8 cellular contexts compared by ENCODE assay signal in genomic region chr5:95620870-95621838, GRCh38. TPM values are rescaled to one million over a fixed set of nuclear protein-coding genes. Genes with fewer than 3 reads are reported as not detected.
DNase-seq lines count a peak whose midpoint lies in the region; ATAC-seq, FAIRE-seq and TF ChIP-seq lines count a peak whose summit lies in the region.

No MANE protein-coding gene starts in this region.

- H3K79me2 ChIP-seq in GM12878 (ENCODE audit: control insufficient read depth, insufficient read depth, low read length): peaks cover 3% of the 10 kb centered on the region; the same call in 1 of the 2 replicates

- no peak for TF ChIP-seq RAD21 in GM12878 (IDR thresholded peaks at IDR 0.05; ENCODE audit: insufficient read depth, low read depth, low read length)

- SMC1A ChIA-PET in GM12878 (lab: Charles Lee; ENCODE audit: uncharacterized antibody, unreplicated experiment): interaction anchor here (0.9 to 2.7 kb wide), 3 partner anchors 10 to 22 kb away, joined by 3 to 14 read pairs (median 6); no protein-coding TSS in a partner anchor

- peaks cover 19% of the 10 kb centered on the region for H3K4me1 ChIP-seq in GM12878 (ENCODE audit: control insufficient read depth, insufficient read depth, low read length)

- WGBS in GM12878 (ENCODE audit: insufficient coverage, insufficient replicate concordance, low lambda C conversion rate, missing lambda C conversion rate): 1% methylated on average over 75 of the region's 92 CpGs

- peak overlapping the region; percentile 83 to 92 for H3K4me3 Mint-ChIP-seq in CD14-positive monocyte
- H3K4me3 Mint-ChIP-seq in T-helper 1 cell treated with Interleukin-12 subunit alpha and Interleukin-12 subunit beta and Interleukin-4 antibody, amounts not matched to agents 30 μg/mL and 1 μg/mL, for 36 hours: peak overlapping the region; percentile 82

- H2AFZ ChIP-seq in GM12878 (ENCODE audit: control insufficient read depth, low read depth, low read length): peak overlapping the region; percentile 89

- H3K36me3 Mint-ChIP-seq in CD14-positive monocyte: no peaks in the 10 kb centered on the region
- no peaks in the 10 kb centered on the region for H3K36me3 Mint-ChIP-seq in T-helper 1 cell treated with Interleukin-12 subunit alpha and Interleukin-12 subunit beta and Interleukin-4 antibody, amounts not matched to agents 30 μg/mL and 1 μg/mL, for 36 hours (ENCODE audit: low read depth)

- no peaks in the 10 kb centered on the region for H3K9me3 ChIP-seq in GM12878 (replicated peaks; ENCODE audit: control insufficient read depth, insufficient read depth, low read length)

- H3K4me3 ChIP-seq in GM12878: peak overlapping the region; percentile 62; the same call in 1 of the 2 replicates
- peak overlapping the region; percentile 48 for H3K4me3 ChIP-seq in kidney epithelial cell (ENCODE audit: low read depth, low read length)

- TF ChIP-seq CTCF in CD14-positive monocyte (IDR thresholded peaks at IDR 0.05) (no peak), GM12878 (IDR thresholded peaks at IDR 0.05 in 2 of 3, conservative IDR thresholded peaks at IDR 0.05 in 1 of 3; ENCODE audit: control insufficient read depth in 2 of 3, extremely low read depth in 1 of 3, insufficient read depth in 1 of 3, low read depth in 3 of 3, low read length in 3 of 3) (0 out of 6 replicates have a peak, but pooled peaks of 1 of the 3 experiments have one; percentile 6), kidney epithelial cell (IDR thresholded peaks at IDR 0.05; ENCODE audit: insufficient read depth, low read length, poor library complexity, severe bottlenecking) (no peak)

- H3K36me3 ChIP-seq in GM12878 (ENCODE audit: control insufficient read depth in 2 of 2, insufficient read depth in 2 of 2, low read length in 1 of 2): no peaks in the 10 kb centered on the region
- H3K36me3 ChIP-seq in kidney epithelial cell (ENCODE audit: control insufficient read depth, insufficient read depth, low read length): no peaks in the 10 kb centered on the region

- H3K27me3 ChIP-seq in GM12878 (replicated peaks in 1 of 2; ENCODE audit: control insufficient read depth in 2 of 2, insufficient read depth in 2 of 2, low read length in 1 of 2) (peaks cover 0 to 2% of the 10 kb centered on the region in 2 experiments; a peak in 1 of 4 replicates), kidney epithelial cell (ENCODE audit: control insufficient read depth, insufficient read depth, low read length) (peaks cover 17% of the 10 kb centered on the region)

- H3K4me2 ChIP-seq in GM12878 (ENCODE audit: control insufficient read depth, insufficient read depth): peak overlapping the region; percentile 95

- H3K9ac ChIP-seq in GM12878 (ENCODE audit: control insufficient read depth, insufficient read depth, low read length): peak overlapping the region; percentile 65

- no peak for TF ChIP-seq EP300 in GM12878 (IDR thresholded peaks at IDR 0.05; ENCODE audit: borderline replicate concordance in 1 of 2, control insufficient read depth in 1 of 2, low read depth in 2 of 2, low read length in 2 of 2)

- intact Hi-C loops in CD14-positive monocyte (cut with micrococcal nuclease) (no loop called here), GM12878 (cut with micrococcal nuclease; ENCODE audit: unreplicated experiment) (no loop called here)

- no peaks in the 10 kb centered on the region for H4K20me1 ChIP-seq in GM12878 (ENCODE audit: control insufficient read depth, insufficient read depth)

- peaks cover 22 to 34% (median 24%) of the 10 kb centered on the region in 3 donors for H3K27me3 Mint-ChIP-seq in CD14-positive monocyte (ENCODE audit: low read depth in 3 of 3)
- peaks cover 30% of the 10 kb centered on the region for H3K27me3 Mint-ChIP-seq in T-helper 1 cell treated with Interleukin-12 subunit alpha and Interleukin-12 subunit beta and Interleukin-4 antibody, amounts not matched to agents 30 μg/mL and 1 μg/mL, for 36 hours (ENCODE audit: low read depth)

- peak overlapping the region; percentile 21; the same call in 1 of the 2 replicates for H3K27ac ChIP-seq in GM12878 (ENCODE audit: control insufficient read depth, insufficient read depth)

- in situ Hi-C loops in GM12878 (cut with MboI): no loop called here

- peak overlapping the region in 1 of 7 donors; percentile 50 for H3K27ac Mint-ChIP-seq in CD14-positive monocyte
- H3K27ac Mint-ChIP-seq in T-helper 1 cell treated with Interleukin-12 subunit alpha and Interleukin-12 subunit beta and Interleukin-4 antibody, amounts not matched to agents 30 μg/mL and 1 μg/mL, for 36 hours: peak overlapping the region; percentile 81

- POLR2A ChIA-PET in GM12878 (lab: Charles Lee): interaction anchor here (0.6 to 1.0 kb wide), 3 partner anchors 26 to 1077 kb away, joined by 4 to 6 read pairs (median 5); partner anchors contain the start of gene RFESD

- CTCF ChIA-PET in GM12878 (lab: Yijun Ruan, JAX): interaction anchor here (2.4 to 3.0 kb wide), 2 partner anchors 23 to 43 kb away, joined by 7 to 14 read pairs; no protein-coding TSS in a partner anchor

- H3K9me3 Mint-ChIP-seq in CD14-positive monocyte: peaks cover 0 to 4% (median 0%) of the 10 kb centered on the region in 7 donors
- H3K9me3 Mint-ChIP-seq in T-helper 1 cell treated with Interleukin-12 subunit alpha and Interleukin-12 subunit beta and Interleukin-4 antibody, amounts not matched to agents 30 μg/mL and 1 μg/mL, for 36 hours: peaks cover 4% of the 10 kb centered on the region

- H3K4me1 Mint-ChIP-seq in CD14-positive monocyte: peaks cover 29% of the 10 kb centered on the region
- peaks cover 33% of the 10 kb centered on the region for H3K4me1 Mint-ChIP-seq in T-helper 1 cell treated with Interleukin-12 subunit alpha and Interleukin-12 subunit beta and Interleukin-4 antibody, amounts not matched to agents 30 μg/mL and 1 μg/mL, for 36 hours (ENCODE audit: low read depth)

- RAD21 ChIA-PET in GM12878 (lab: Charles Lee; ENCODE audit: unreplicated experiment): no interaction called here

- DNase-seq in CD14-positive monocyte (ENCODE audit: low spot score) (no peak), GM12878 (ENCODE audit: low read depth, low spot score) (no peak), kidney epithelial cell (ENCODE audit: low read depth) (no peak), KG1 (lab: John Stamatoyannopoulos, UW) (no peak)
- DNase-seq in stimulated activated CD4-positive, alpha-beta T cell treated with anti-CD3 and anti-CD28 coated beads, Interleukin-2, amount 100 ng/mL, for 48 hours: peak; percentile 22 to 46

- peak; percentile 41 for ATAC-seq in GM19328 (IDR thresholded peaks at IDR 0.05; ENCODE audit: unreplicated experiment)
- peak; percentile 41 for ATAC-seq in HG03442 (IDR thresholded peaks at IDR 0.05; ENCODE audit: unreplicated experiment)
- ATAC-seq in GM12878: peak; percentile 61

- BruUV-seq in GM12878 (replicated peaks; lab: Mats Ljungman, UMichigan): no TSS peak

- TF ChIP-seq POLR2A in GM12878 (IDR thresholded peaks at IDR 0.05; ENCODE audit: low read depth, low read length): no peak; the same call in 1 of the 2 replicates

- no peak for FAIRE-seq in GM12878 (lab: Jason Lieb, UNC)

RNA-seq across cellular contexts. Expression of gene GPR150, which starts 1.3 kb away (rescaled TPM):
- not detected for polyA plus RNA-seq in CD14-positive monocyte
- 1.4 TPM in 2 replicates for total RNA-seq in GM12878 (2013; cell fraction: nucleolus; rRNA removed)
- total RNA-seq in GM12878 (2014; rRNA removed): 0.82 and 1.1 TPM in 2 replicates
- 0.13 and 0.18 TPM in 2 replicates for total RNA-seq in GM12878 (2014; rRNA removed; fragmentation: Illumina TruSeq; extraction: Trizol)
- total RNA-seq in GM12878 (2021): 0.92 and 1.3 TPM in 2 replicates
- polyA plus RNA-seq in GM12878 (2011; ENCODE audit: low read depth): 0.12 TPM
- polyA plus RNA-seq in GM12878 (2011; rRNA removed): 0.08 and 0.16 TPM in 2 replicates
- polyA plus RNA-seq in GM12878 (2011; cell fraction: cytosol; rRNA removed): 0.12 TPM in 2 replicates
- 0.67 TPM in 2 replicates for polyA plus RNA-seq in GM12878 (2011; cell fraction: nucleus; rRNA removed)
- 0.46 and 0.49 TPM in 2 replicates for polyA plus RNA-seq in GM12878 (2012)
- polyA plus RNA-seq in GM12878 (2014; fragmentation: Illumina TruSeq; extraction: Trizol): 0.37 and 0.43 TPM in 2 replicates
- under 1 TPM in 1 of 2 experiments, not detected in 1; 0.13 TPM for polyA plus RNA-seq in GM12878 (2014; fragmentation: Nextera tagmentation; extraction: Ambion mirVana)
- polyA plus RNA-seq in GM12878 (2014; rRNA removed): 0.77 and 1.1 TPM in 2 replicates
- polyA plus RNA-seq in GM12878 (2016; fragmentation: Nextera tagmentation; extraction: Ambion mirVana): under 1 TPM; 0.16 to 0.76 TPM
- 0.15 TPM in 1 of 2 replicates, not detected in the other for polyA minus RNA-seq in GM12878 (2011; rRNA and poly(A)+ RNA removed)
- polyA minus RNA-seq in GM12878 (2011; cell fraction: cytosol; rRNA and poly(A)+ RNA removed): not detected in 2 replicates
- 0.97 and 1.4 TPM in 2 replicates for polyA minus RNA-seq in GM12878 (2011; cell fraction: nucleus; rRNA and poly(A)+ RNA removed)
- total RNA-seq in kidney epithelial cell: 0.25 TPM in 1 of 2 replicates, not detected in the other

RNA-seq across cellular contexts. Expression of gene RFESD, which starts 25.4 kb away (rescaled TPM):
- polyA plus RNA-seq in CD14-positive monocyte (1 to 10 TPM in 1 of 2 donors, under 1 TPM in 1; 0.24 to 1.4 TPM), GM12878 (2011; rRNA removed) (5.7 and 10.9 TPM in 2 replicates), GM12878 (2014; fragmentation: Illumina TruSeq; extraction: Trizol) (1.9 and 3.3 TPM in 2 replicates), GM12878 (2014; fragmentation: Nextera tagmentation; extraction: Ambion mirVana) (10 to 100 TPM; 14.0 to 14.7 TPM), GM12878 (2014; rRNA removed) (1.4 and 1.9 TPM in 2 replicates), GM12878 (2016; fragmentation: Nextera tagmentation; extraction: Ambion mirVana) (1 to 10 TPM; 5.9 to 6.8 TPM)
- total RNA-seq in GM12878 (2013; cell fraction: nucleolus; rRNA removed): 16.6 and 20.0 TPM in 2 replicates
- total RNA-seq in GM12878 (2014; rRNA removed) (3.3 and 3.4 TPM in 2 replicates), GM12878 (2014; rRNA removed; fragmentation: Illumina TruSeq; extraction: Trizol) (3.9 and 4.2 TPM in 2 replicates), GM12878 (2021) (2.9 and 5.7 TPM in 2 replicates), kidney epithelial cell (0.21 and 0.41 TPM in 2 replicates)
- 1.9 TPM for polyA plus RNA-seq in GM12878 (2011; ENCODE audit: low read depth)
- 1.7 and 2.4 TPM in 2 replicates for polyA plus RNA-seq in GM12878 (2011; cell fraction: cytosol; rRNA removed)
- 3.9 and 4.3 TPM in 2 replicates for polyA plus RNA-seq in GM12878 (2011; cell fraction: nucleus; rRNA removed)
- polyA plus RNA-seq in GM12878 (2012): 2.7 and 3.0 TPM in 2 replicates
- 2.7 and 5.3 TPM in 2 replicates for polyA minus RNA-seq in GM12878 (2011; rRNA and poly(A)+ RNA removed)
- 0.62 and 0.67 TPM in 2 replicates for polyA minus RNA-seq in GM12878 (2011; cell fraction: cytosol; rRNA and poly(A)+ RNA removed)
- 4.0 and 4.4 TPM in 2 replicates for polyA minus RNA-seq in GM12878 (2011; cell fraction: nucleus; rRNA and poly(A)+ RNA removed)

Comparison
In these comparisons a context has a peak if more than half of its experiments do, and no peak if none do; other contexts are left out.
1. DNase-seq: peak in stimulated activated CD4-positive, alpha-beta T cell treated with anti-CD3 and anti-CD28 coated beads, Interleukin-2, amount 100 ng/mL, for 48 hours (2 of 2); none in CD14-positive monocyte (single experiment), GM12878 (single experiment), kidney epithelial cell (single experiment) and KG1 (single experiment).
2. Peak in every context shown above with its lines, with median percentiles within 50 percentile points of each other: ATAC-seq.